ENCODE assay signal across 15 cellular contexts in genomic region chr11:12529793-12530192, GRCh38.
"Had no signal": no experiment of that assay in that cellular context is flagged by ENCODE, and none has a peak within 500 bp of the region (broad histone marks: within the 10 kb centered on the region; RNA-seq: fewer than 3 reads in every experiment).

No MANE protein-coding gene starts in this region.

- H3K36me3 Mint-ChIP-seq: natural killer cell treated with Interleukin-12 subunit alpha and Interleukin-12 subunit beta and Interleukin-15 and Interleukin-18, amount 100 ng/mL, for 72 hours had no signal

- H3K4me3 ChIP-seq: colonic mucosa, tibial nerve had no signal

- H3K27ac ChIP-seq: colonic mucosa, foreskin keratinocyte, WERI-Rb-1 had no signal

- ATAC-seq: activated CD4-positive, alpha-beta T cell treated with anti-CD3 and anti-CD28 coated beads for 36 hours; foreskin keratinocyte; natural killer cell treated with Interleukin-12 subunit alpha and Interleukin-12 subunit beta and Interleukin-15 and Interleukin-18, amount 100 ng/mL, for 72 hours had no signal

- H3K4me1 Mint-ChIP-seq: activated CD4-positive, alpha-beta memory T cell treated with anti-CD3 and anti-CD28 coated beads, Interleukin-2, amount 10 ng/mL, durations not matched to agents 7 days and 5 days; activated CD4-positive, alpha-beta T cell treated with anti-CD3 and anti-CD28 coated beads for 36 hours had no signal

- H3K9me3 ChIP-seq: colonic mucosa, tibial nerve had no signal

- H3K27ac Mint-ChIP-seq: activated CD4-positive, alpha-beta memory T cell treated with anti-CD3 and anti-CD28 coated beads, Interleukin-2, amount 10 ng/mL, durations not matched to agents 7 days and 5 days; activated CD4-positive, alpha-beta T cell treated with anti-CD3 and anti-CD28 coated beads for 36 hours; natural killer cell treated with Interleukin-12 subunit alpha and Interleukin-12 subunit beta and Interleukin-15 and Interleukin-18, amount 100 ng/mL, for 72 hours had no signal

- DNase-seq: activated CD4-positive, alpha-beta memory T cell treated with anti-CD3 and anti-CD28 coated beads, Interleukin-2, amount 10 ng/mL, durations not matched to agents 7 days and 5 days; activated CD4-positive, alpha-beta T cell treated with anti-CD3 and anti-CD28 coated beads for 36 hours; activated gamma-delta T cell treated with Interleukin-2 at 50 U/mL for 16 hours; activated T-cell treated with anti-CD3 and anti-CD28 coated beads, Interleukin-2, amount 50 U/mL, for 48 hours; colonic mucosa; effector memory CD4-positive, alpha-beta T cell; foreskin keratinocyte; head of caudate nucleus; nucleus accumbens; stimulated activated CD4-positive, alpha-beta T cell treated with anti-CD3 and anti-CD28 coated beads, Interleukin-4, amount 100 ng/mL, for 4 hours; T-helper 1 cell; WERI-Rb-1 had no signal

- H3K27me3 ChIP-seq: colonic mucosa, foreskin keratinocyte, tibial nerve had no signal

- H3K4me1 ChIP-seq: colonic mucosa had no signal

- H3K9me3 Mint-ChIP-seq: activated CD4-positive, alpha-beta memory T cell treated with anti-CD3 and anti-CD28 coated beads, Interleukin-2, amount 10 ng/mL, durations not matched to agents 7 days and 5 days; natural killer cell treated with Interleukin-12 subunit alpha and Interleukin-12 subunit beta and Interleukin-15 and Interleukin-18, amount 100 ng/mL, for 72 hours had no signal

- H3K36me3 ChIP-seq: colonic mucosa, WERI-Rb-1 had no signal

- H3K27me3 Mint-ChIP-seq: activated CD4-positive, alpha-beta T cell treated with anti-CD3 and anti-CD28 coated beads for 36 hours had no signal

- FAIRE-seq: islet of Langerhans had no signal

- H3K4me3 Mint-ChIP-seq: activated CD4-positive, alpha-beta memory T cell treated with anti-CD3 and anti-CD28 coated beads, Interleukin-2, amount 10 ng/mL, durations not matched to agents 7 days and 5 days; activated CD4-positive, alpha-beta T cell treated with anti-CD3 and anti-CD28 coated beads for 36 hours; natural killer cell treated with Interleukin-12 subunit alpha and Interleukin-12 subunit beta and Interleukin-15 and Interleukin-18, amount 100 ng/mL, for 72 hours had no signal
